1 cellular context compared by ENCODE assay signal in genomic region chr2:128770143-128771080, GRCh38.
TF ChIP-seq lines count a peak whose summit lies in the region.

No MANE protein-coding gene starts in this region.

TF ChIP-seq in H1, 55 proteins besides CTCF, POLR2A, EP300 and RAD21:
- TF ChIP-seq GABPA (IDR thresholded peaks at IDR 0.05; ENCODE audit: borderline replicate concordance, insufficient read depth, low read length): no peak
- TF ChIP-seq E2F6 (IDR thresholded peaks at IDR 0.05): no peak
